28 cellular contexts compared by ENCODE assay signal in genomic region chr1:7524681-7525340, GRCh38.
"Had no signal": no experiment of that assay in that cellular context is flagged by ENCODE, and none has a peak within 500 bp of the region (broad histone marks: within the 10 kb centered on the region; RNA-seq: fewer than 3 reads in every experiment).

No MANE protein-coding gene starts in this region.

- H2AFZ ChIP-seq: neural progenitor cell had no signal

- H3K9me3 ChIP-seq: heart left ventricle, pancreas, psoas muscle, right atrium auricular region, right lobe of liver, stomach, testis, thyroid gland, transverse colon, upper lobe of left lung, vagina had no signal

- H3K9ac ChIP-seq: neural progenitor cell had no signal

- H3K4me2 ChIP-seq: neural progenitor cell, smooth muscle cell had no signal

- H3K36me3 ChIP-seq: heart left ventricle, neural progenitor cell, pancreas, right atrium auricular region, right lobe of liver, stomach, thyroid gland, transverse colon, upper lobe of left lung, vagina had no signal

- H3K4me1 ChIP-seq: neural progenitor cell, pancreas, psoas muscle, right atrium auricular region, right lobe of liver, stomach, testis, thyroid gland, transverse colon, upper lobe of left lung, vagina had no signal

- H3K4me3 ChIP-seq: heart left ventricle, lung, neural progenitor cell, pancreas, psoas muscle, right atrium auricular region, right lobe of liver, smooth muscle cell, stomach, testis, thyroid gland, transverse colon, upper lobe of left lung, vagina had no signal

- ATAC-seq: heart left ventricle; left ventricle myocardium superior; natural killer cell; pancreas; psoas muscle; stimulated activated naive B cell treated with anti-CD40 and anti-IgM and Interleukin-4, amounts not matched to agents 10 μg/mL and 1 μg/mL and 100 μg/mL, for 72 hours; stimulated activated naive CD8-positive, alpha-beta T cell treated with anti-CD3 and anti-CD28 coated beads, Interleukin-15, Interleukin-2, amounts not matched to agents 100 U/mL and 50 U/mL, for 24 hours had no signal

- FAIRE-seq: islet of Langerhans, pancreas had no signal

- H3K27me3 ChIP-seq: heart left ventricle, neural progenitor cell, pancreas, right atrium auricular region, right lobe of liver, testis, thyroid gland, transverse colon, upper lobe of left lung, vagina had no signal

- H3K27ac ChIP-seq: heart left ventricle, neural progenitor cell, pancreas, psoas muscle, right atrium auricular region, right lobe of liver, stomach, testis, thyroid gland, transverse colon, upper lobe of left lung, vagina had no signal

- DNase-seq: hypothalamus; immature natural killer cell; left ventricle myocardium superior; mesendoderm; naive B cell; natural killer cell; nephron progenitor cell; stimulated activated CD4-positive, alpha-beta T cell treated with anti-CD3 and anti-CD28 coated beads, Interleukin-12 subunit alpha, Interleukin-12 subunit beta, amount 100 ng/mL, for 4 hours; stimulated activated CD4-positive, alpha-beta T cell treated with anti-CD3 and anti-CD28 coated beads, Interleukin-15, amount 100 ng/mL, for 24 hours; stimulated activated CD4-positive, alpha-beta T cell treated with anti-CD3 and anti-CD28 coated beads, Interleukin-2, amount 100 ng/mL, for 24 hours; stimulated activated CD4-positive, alpha-beta T cell treated with anti-CD3 and anti-CD28 coated beads, Interleukin-4, amount 100 ng/mL, for 1 hour; stimulated activated naive B cell treated with anti-CD40 and anti-IgM and Interleukin-4, amounts not matched to agents 10 μg/mL and 1 μg/mL and 100 μg/mL, for 72 hours; stimulated activated naive CD8-positive, alpha-beta T cell treated with anti-CD3 and anti-CD28 coated beads, Interleukin-15, Interleukin-2, amounts not matched to agents 100 U/mL and 50 U/mL, for 24 hours; stomach; testis; thyroid gland; transverse colon had no signal
